18 cellular contexts compared by ENCODE assay signal in the genomic region with DNA sequence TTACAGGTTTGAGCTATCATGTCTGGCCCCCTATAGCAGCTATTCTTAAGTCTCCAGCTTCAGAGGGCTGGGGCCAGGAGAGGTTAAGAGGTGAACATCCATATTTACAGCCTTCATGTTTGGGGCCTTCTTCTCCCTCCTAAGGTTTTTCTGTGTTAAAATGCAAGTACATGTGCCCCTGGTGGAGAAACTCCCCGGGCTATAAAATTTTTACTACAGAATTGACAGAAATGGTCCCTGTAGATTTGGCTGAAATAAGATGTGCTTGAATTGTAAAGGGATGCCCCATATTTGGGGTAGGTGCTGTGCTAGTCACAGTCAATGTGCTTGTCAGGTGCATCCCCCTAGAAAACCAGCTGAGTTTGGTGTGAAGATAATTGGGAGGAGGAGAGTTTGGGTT.
DNase-seq lines count a peak whose midpoint lies in the region; ATAC-seq and TF ChIP-seq lines count a peak whose summit lies in the region.
"Had no signal": no experiment of that assay in that cellular context is flagged by ENCODE, and none has a peak within 500 bp of the region (broad histone marks: within the 10 kb centered on the region; RNA-seq: fewer than 3 reads in every experiment).

No MANE protein-coding gene starts in this region.

- ATAC-seq in activated T-cell treated with anti-CD3 and anti-CD28 coated beads, Interleukin-2, amount 50 U/mL, for 72 hours (replicated peaks in 1 of 2): no peak
- ATAC-seq in activated naive CD8-positive, alpha-beta T cell treated with anti-CD3 and anti-CD28 coated beads, Interleukin-2, amount 50 U/mL, for 24 hours: no peak
- ATAC-seq in stimulated activated naive B cell treated with anti-CD40 and anti-IgM and Interleukin-4, amounts not matched to agents 10 μg/mL and 1 μg/mL and 100 μg/mL, for 72 hours (replicated peaks): no peak

- peak overlapping the region; percentile 75 to 82 for H3K4me3 Mint-ChIP-seq in activated T-cell treated with anti-CD3 and anti-CD28 coated beads, Interleukin-2, amount 50 U/mL, for 72 hours
- H3K4me3 Mint-ChIP-seq in activated naive CD8-positive, alpha-beta T cell treated with anti-CD3 and anti-CD28 coated beads, Interleukin-2, amount 50 U/mL, for 24 hours: peak overlapping the region; percentile 35
- peak overlapping the region; percentile 40 to 44 for H3K4me3 Mint-ChIP-seq in stimulated activated naive B cell treated with anti-CD40 and anti-IgM and Interleukin-4, amounts not matched to agents 10 μg/mL and 1 μg/mL and 100 μg/mL, for 72 hours

- peaks cover 24% of the 10 kb centered on the region for H3K27me3 ChIP-seq in OCI-LY3 (ENCODE audit: low read depth, low read length)
- H3K27me3 ChIP-seq: cardiac muscle cell had no signal

- H3K9ac ChIP-seq in OCI-LY3 (ENCODE audit: low read length): peak overlapping the region; percentile 55

- peaks cover 70% of the 10 kb centered on the region for H3K4me1 ChIP-seq in OCI-LY3 (ENCODE audit: low read length)

- no peaks in the 10 kb centered on the region for H3K9me3 Mint-ChIP-seq in activated T-cell treated with anti-CD3 and anti-CD28 coated beads, Interleukin-2, amount 50 U/mL, for 72 hours
- no peaks in the 10 kb centered on the region for H3K9me3 Mint-ChIP-seq in activated naive CD8-positive, alpha-beta T cell treated with anti-CD3 and anti-CD28 coated beads, Interleukin-2, amount 50 U/mL, for 24 hours
- H3K9me3 Mint-ChIP-seq in stimulated activated naive B cell treated with anti-CD40 and anti-IgM and Interleukin-4, amounts not matched to agents 10 μg/mL and 1 μg/mL and 100 μg/mL, for 72 hours: no peaks in the 10 kb centered on the region

- peak in 1 of 2 donors; percentile 34 for DNase-seq in activated T-cell treated with anti-CD3 and anti-CD28 coated beads, Interleukin-2, amount 50 U/mL, for 72 hours
- DNase-seq in activated T-cell treated with anti-CD3 and anti-CD28 coated beads for 4 hours (no peak), G401 (ENCODE audit: low spot score) (no peak), T1000 (lab: John Stamatoyannopoulos, UW) (no peak), amniotic stem cell (lab: John Stamatoyannopoulos, UW) (no peak)
- DNase-seq in activated naive CD8-positive, alpha-beta T cell treated with anti-CD3 and anti-CD28 coated beads, Interleukin-2, amount 50 U/mL, for 24 hours: no peak
- DNase-seq in stimulated activated naive B cell treated with anti-CD40 and anti-IgM and Interleukin-4, amounts not matched to agents 10 μg/mL and 1 μg/mL and 100 μg/mL, for 72 hours: no peak
- DNase-seq: ACHN; activated CD4-positive, alpha-beta T cell treated with anti-CD3 and anti-CD28 coated beads, Interleukin-2, amount 50 U/mL, for 4 hours; effector CD4-positive, alpha-beta T cell; HCEC 1CT; kidney; NCI-H1092; SHP77; stimulated activated CD4-positive, alpha-beta T cell treated with anti-CD3 and anti-CD28 coated beads, Interleukin-4, amount 100 ng/mL, for 4 hours; T-helper 9 cell had no signal

- peaks cover 0 to 3% of the 10 kb centered on the region in 2 donors for H3K36me3 Mint-ChIP-seq in activated T-cell treated with anti-CD3 and anti-CD28 coated beads, Interleukin-2, amount 50 U/mL, for 72 hours (ENCODE audit: insufficient read depth in 2 of 2)
- H3K36me3 Mint-ChIP-seq in activated naive CD8-positive, alpha-beta T cell treated with anti-CD3 and anti-CD28 coated beads, Interleukin-2, amount 50 U/mL, for 24 hours (ENCODE audit: low read depth): no peaks in the 10 kb centered on the region
- no peaks in the 10 kb centered on the region for H3K36me3 Mint-ChIP-seq in stimulated activated naive B cell treated with anti-CD40 and anti-IgM and Interleukin-4, amounts not matched to agents 10 μg/mL and 1 μg/mL and 100 μg/mL, for 72 hours

- H3K27ac Mint-ChIP-seq in activated T-cell treated with anti-CD3 and anti-CD28 coated beads, Interleukin-2, amount 50 U/mL, for 72 hours: peak overlapping the region; percentile 96
- H3K27ac Mint-ChIP-seq in activated naive CD8-positive, alpha-beta T cell treated with anti-CD3 and anti-CD28 coated beads, Interleukin-2, amount 50 U/mL, for 24 hours: peak overlapping the region; percentile 84
- peak overlapping the region; percentile 96 for H3K27ac Mint-ChIP-seq in stimulated activated naive B cell treated with anti-CD40 and anti-IgM and Interleukin-4, amounts not matched to agents 10 μg/mL and 1 μg/mL and 100 μg/mL, for 72 hours

- peaks cover 86% of the 10 kb centered on the region for H3K4me1 Mint-ChIP-seq in activated T-cell treated with anti-CD3 and anti-CD28 coated beads, Interleukin-2, amount 50 U/mL, for 72 hours (ENCODE audit: low read depth)
- peaks cover 71% of the 10 kb centered on the region for H3K4me1 Mint-ChIP-seq in activated naive CD8-positive, alpha-beta T cell treated with anti-CD3 and anti-CD28 coated beads, Interleukin-2, amount 50 U/mL, for 24 hours
- peaks cover 49 to 68% of the 10 kb centered on the region in 2 donors for H3K4me1 Mint-ChIP-seq in stimulated activated naive B cell treated with anti-CD40 and anti-IgM and Interleukin-4, amounts not matched to agents 10 μg/mL and 1 μg/mL and 100 μg/mL, for 72 hours

- H3K9me3 ChIP-seq in OCI-LY3 (ENCODE audit: insufficient read depth, low read length): no peaks in the 10 kb centered on the region

- H3K36me3 ChIP-seq in OCI-LY3 (replicated peaks; ENCODE audit: low read depth, low read length): no peaks in the 10 kb centered on the region
- H3K36me3 ChIP-seq: cardiac muscle cell had no signal

- H3K4me3 ChIP-seq in OCI-LY3 (ENCODE audit: low read length): no peak overlapping the region
- H3K4me3 ChIP-seq: cardiac muscle cell had no signal

- no peak for TF ChIP-seq CTCF in OCI-LY3 (IDR thresholded peaks at IDR 0.05; ENCODE audit: low read depth, low read length)

- peak overlapping the region; percentile 73 for H3K4me2 ChIP-seq in OCI-LY3 (ENCODE audit: low read length)

- peak overlapping the region; percentile 80 for H3K27ac ChIP-seq in OCI-LY3 (ENCODE audit: low read length)
- H3K27ac ChIP-seq: cardiac muscle cell had no signal

- no peaks in the 10 kb centered on the region for H4K20me1 ChIP-seq in OCI-LY3 (ENCODE audit: insufficient read depth, low read length)

- H2AFZ ChIP-seq in OCI-LY3 (ENCODE audit: low read depth, low read length): no peak overlapping the region

- no peaks in the 10 kb centered on the region for H3K27me3 Mint-ChIP-seq in activated T-cell treated with anti-CD3 and anti-CD28 coated beads, Interleukin-2, amount 50 U/mL, for 72 hours (ENCODE audit: low read depth)
- H3K27me3 Mint-ChIP-seq in activated naive CD8-positive, alpha-beta T cell treated with anti-CD3 and anti-CD28 coated beads, Interleukin-2, amount 50 U/mL, for 24 hours: no peaks in the 10 kb centered on the region
- H3K27me3 Mint-ChIP-seq in stimulated activated naive B cell treated with anti-CD40 and anti-IgM and Interleukin-4, amounts not matched to agents 10 μg/mL and 1 μg/mL and 100 μg/mL, for 72 hours: no peaks in the 10 kb centered on the region

- H3K79me2 ChIP-seq in OCI-LY3 (ENCODE audit: low read length): no peaks in the 10 kb centered on the region

- in situ Hi-C loops in G401 (cut with HindIII; ENCODE audit: low sequenced_read_pairs): no loop called here
